9 cellular contexts compared by ENCODE assay signal in genomic region chr6:84284428-84285033, GRCh38. TPM values are rescaled to one million over a fixed set of nuclear protein-coding genes. Genes with fewer than 3 reads are reported as not detected.
A peak's percentile ranks its signal among the peaks of the same experiment; 100 is the strongest.
DNase-seq lines count a peak whose midpoint lies in the region; ATAC-seq and TF ChIP-seq lines count a peak whose summit lies in the region.
"Had no signal": no experiment of that assay in that cellular context is flagged by ENCODE, and none has a peak within 500 bp of the region (broad histone marks: within the 10 kb centered on the region; RNA-seq: fewer than 3 reads in every experiment).

No MANE protein-coding gene starts in this region.

- H3K4me1 Mint-ChIP-seq in WTC11 = no peaks in the 10 kb centered on the region; the same call in 1 of the 2 replicates

- no peak overlapping the region for H3K27ac Mint-ChIP-seq in WTC11

- H3K27me3 ChIP-seq in mesendoderm (ENCODE audit: insufficient read depth, low read length, poor library complexity) = no peaks in the 10 kb centered on the region

- no CpG with 5 or more reads among the region's 6 CpGs for WGBS in mesendoderm (ENCODE audit: extremely low coverage, insufficient coverage, low lambda C conversion rate)

- no peak overlapping the region for H2AK5ac ChIP-seq in mesendoderm (ENCODE audit: low read length)

- no peak overlapping the region for H3K4ac ChIP-seq in mesendoderm (ENCODE audit: low read depth, low read length)

- H3K4me2 ChIP-seq in mesendoderm (ENCODE audit: low read length) = no peak overlapping the region

- no peak overlapping the region for H2BK120ac ChIP-seq in mesendoderm (ENCODE audit: low read depth, low read length)

- no peaks in the 10 kb centered on the region for H3K79me1 ChIP-seq in mesendoderm (ENCODE audit: low read length)

- no peak overlapping the region for H3K4me3 Mint-ChIP-seq in WTC11

- peaks cover 10% of the 10 kb centered on the region for H3K36me3 Mint-ChIP-seq in WTC11

- H3K18ac ChIP-seq in mesendoderm (ENCODE audit: low read length) = no peak overlapping the region

- CTCF ChIA-PET in WTC11 (lab: Charles Lee) = interaction anchor here (1.0 to 2.7 kb wide), 4 partner anchors 26 to 138 kb away, joined by 3 to 18 read pairs (median 5); partner anchors contain the start of gene CEP162

- H3K4me3 ChIP-seq in GM12875 (ENCODE audit: low read depth, low read length) (no peak overlapping the region), mesendoderm (ENCODE audit: low read length) (no peak overlapping the region)

- no peak overlapping the region for H2BK5ac ChIP-seq in mesendoderm (ENCODE audit: low read length)

- no peaks in the 10 kb centered on the region; the same call in 1 of the 2 replicates for H3K27me3 Mint-ChIP-seq in WTC11 (ENCODE audit: low read depth)

- no peaks in the 10 kb centered on the region for H3K36me3 ChIP-seq in mesendoderm (ENCODE audit: control insufficient read depth, insufficient read depth, low read length)

- H2BK15ac ChIP-seq in mesendoderm (replicated peaks; ENCODE audit: low read depth) = no peak overlapping the region

- peaks cover 11% of the 10 kb centered on the region for H3K9me3 Mint-ChIP-seq in WTC11

- TF ChIP-seq CTCF in GM12875 (IDR thresholded peaks at IDR 0.05; ENCODE audit: borderline replicate concordance, insufficient read depth, low read depth, low read length) = peak; percentile 45; the same call in 1 of the 2 replicates
- TF ChIP-seq CTCF in WTC11 (IDR thresholded peaks at IDR 0.05) = 0 out of 2 replicates have a peak, but pooled peaks have one; percentile 32

- H3K23ac ChIP-seq in mesendoderm (ENCODE audit: low read length) = no peak overlapping the region

- H3K4me1 ChIP-seq in mesendoderm (ENCODE audit: control insufficient read depth, low read depth, low read length) = no peaks in the 10 kb centered on the region

- no peak overlapping the region for H3K56ac ChIP-seq in mesendoderm (ENCODE audit: low read length)

- POLR2A ChIA-PET in WTC11 (lab: Charles Lee) = no interaction called here

- no peak overlapping the region for H3K9ac ChIP-seq in mesendoderm (ENCODE audit: low read length)

- peak; percentile 16 for DNase-seq in WTC11 (ENCODE audit: low spot score)
- peak; percentile 46 for DNase-seq in mesendoderm
- no peak for DNase-seq in NCI-H2171 (lab: John Stamatoyannopoulos, UW)
- no peak for DNase-seq in activated effector memory CD4-positive, alpha-beta T cell treated with Interleukin-2 at 50 U/mL for 16 hours
- no peak for DNase-seq in caudate nucleus (lab: John Stamatoyannopoulos, UW)
- DNase-seq: activated effector memory CD4-positive, alpha-beta T cell treated with anti-CD3 and anti-CD28 coated beads, Interleukin-2, amount 50 U/mL, for 16 hours had no signal

- H4K5ac ChIP-seq in mesendoderm (ENCODE audit: low read length) = no peak overlapping the region

- no peaks in the 10 kb centered on the region for H3K79me2 ChIP-seq in mesendoderm (ENCODE audit: control insufficient read depth, insufficient read depth, low read length)

- no peak overlapping the region for H3K27ac ChIP-seq in mesendoderm (ENCODE audit: low read depth, low read length)
- H3K27ac ChIP-seq in caudate nucleus (ENCODE audit: low read depth, low read length) = no peak overlapping the region

- ATAC-seq in HG02973 (IDR thresholded peaks at IDR 0.05; ENCODE audit: unreplicated experiment) (peak; percentile 51), WTC11 (peak; percentile 90), GM21786 (IDR thresholded peaks at IDR 0.05; ENCODE audit: unreplicated experiment) (no peak)

- no peak overlapping the region for H4K8ac ChIP-seq in mesendoderm (ENCODE audit: low read depth, low read length)

TF ChIP-seq in WTC11, 78 proteins besides CTCF, POLR2A, EP300 and RAD21:
- TF ChIP-seq MLX (CRISPR knock-in tag; IDR thresholded peaks at IDR 0.05) (no peak), FOXP1 (CRISPR knock-in tag; IDR thresholded peaks at IDR 0.05; ENCODE audit: borderline replicate concordance) (no peak), IRF2 (CRISPR knock-in tag; IDR thresholded peaks at IDR 0.05; ENCODE audit: borderline replicate concordance, low read depth) (no peak), ZNF281 (CRISPR knock-in tag; IDR thresholded peaks at IDR 0.05) (no peak), PRRX2 (CRISPR knock-in tag; IDR thresholded peaks at IDR 0.05) (no peak), E2F1 (CRISPR knock-in tag; IDR thresholded peaks at IDR 0.05) (no peak), ZNF512 (CRISPR knock-in tag; IDR thresholded peaks at IDR 0.05; ENCODE audit: borderline replicate concordance) (no peak)

RNA-seq across cellular contexts. Expression of gene CEP162, which starts 57.1 kb away (rescaled TPM):
- 7.6 to 8.3 TPM (median 7.9 TPM) in 3 replicates for total RNA-seq in WTC11 (2021)
- 3.8 TPM for polyA plus RNA-seq in mesendoderm (2013, experiment 1 of 2)
- polyA plus RNA-seq in mesendoderm (2013, experiment 2 of 2) = 4.0 TPM

Comparison
In these comparisons a context has a peak if more than half of its experiments do, and no peak if none do; other contexts are left out.
1. DNase-seq: peak in WTC11 (single experiment) and mesendoderm (single experiment); none in NCI-H2171 (single experiment), activated effector memory CD4-positive, alpha-beta T cell treated with Interleukin-2 at 50 U/mL for 16 hours (single experiment) and caudate nucleus (0 of 61).